Comparison of ENCODE assay signal across 8 cellular contexts in genomic region chrX:74383611-74384010, GRCh38. TPM values are rescaled to one million over a fixed set of nuclear protein-coding genes. Genes with fewer than 3 reads are reported as not detected.
DNase-seq lines count a peak whose midpoint lies in the region; ATAC-seq, FAIRE-seq and TF ChIP-seq lines count a peak whose summit lies in the region.

No MANE protein-coding gene starts in this region.

- FAIRE-seq in GM12891 (lab: Jason Lieb, UNC) = no peak

- DNase-seq in activated T-cell treated with anti-CD3 and anti-CD28 coated beads, Interleukin-2, amount 50 U/mL, for 48 hours = peak; percentile 29 to 36
- DNase-seq in activated T-cell treated with anti-CD3 and anti-CD28 coated beads, Interleukin-2, amount 50 U/mL, for 4 hours = no peak
- peak; percentile 29 for DNase-seq in MG63
- peak; percentile 8 for DNase-seq in germinal center (ENCODE audit: low spot score)
- peak; percentile 8 for DNase-seq in prostate gland (ENCODE audit: low spot score)
- DNase-seq in GM12891 (ENCODE audit: insufficient read length, low spot score) = no peak

- H3K4me1 Mint-ChIP-seq in activated T-cell treated with anti-CD3 and anti-CD28 coated beads, Interleukin-2, amount 50 U/mL, for 4 hours (ENCODE audit: low read depth) = no peaks in the 10 kb centered on the region

- intact Hi-C loops in prostate gland (cut with DNase I) = loop anchor here (5.0 kb wide), 2 partner anchors 154 to 1219 kb away; no protein-coding TSS in a partner anchor

- no peaks in the 10 kb centered on the region for H3K9me3 Mint-ChIP-seq in activated T-cell treated with anti-CD3 and anti-CD28 coated beads, Interleukin-2, amount 50 U/mL, for 4 hours

- H3K4me3 Mint-ChIP-seq in activated T-cell treated with anti-CD3 and anti-CD28 coated beads, Interleukin-2, amount 50 U/mL, for 4 hours = no peak overlapping the region

- H3K36me3 Mint-ChIP-seq in activated T-cell treated with anti-CD3 and anti-CD28 coated beads, Interleukin-2, amount 50 U/mL, for 4 hours (ENCODE audit: insufficient read depth) = no peaks in the 10 kb centered on the region

- TF ChIP-seq POLR2A in prostate gland (IDR thresholded peaks at IDR 0.05) = no peak
- no peak for TF ChIP-seq POLR2A in GM12891 (IDR thresholded peaks at IDR 0.05; ENCODE audit: low read depth, low read length)

- H3K27me3 Mint-ChIP-seq in activated T-cell treated with anti-CD3 and anti-CD28 coated beads, Interleukin-2, amount 50 U/mL, for 4 hours (ENCODE audit: low read depth) = peaks cover 7% of the 10 kb centered on the region

- H3K4me3 ChIP-seq in MG63 = no peak overlapping the region
- no peak overlapping the region for H3K4me3 ChIP-seq in WI38 (ENCODE audit: low read depth, low read length)
- H3K4me3 ChIP-seq in prostate gland = no peak overlapping the region

- 39% methylated on average over 2 of the region's 2 CpGs for WGBS in prostate gland

- H3K27ac ChIP-seq in prostate gland = no peak overlapping the region

- H3K36me3 ChIP-seq in MG63 (no peaks in the 10 kb centered on the region), prostate gland (no peaks in the 10 kb centered on the region)

- ATAC-seq in activated T-cell treated with anti-CD3 and anti-CD28 coated beads, Interleukin-2, amount 50 U/mL, for 4 hours = no peak
- ATAC-seq in HG02610 (IDR thresholded peaks at IDR 0.05; ENCODE audit: unreplicated experiment) = no peak

- H3K27me3 ChIP-seq in MG63 (no peaks in the 10 kb centered on the region), prostate gland (replicated peaks; ENCODE audit: insufficient read depth) (no peaks in the 10 kb centered on the region)

- peak; percentile 40 for TF ChIP-seq CTCF in WI38 (IDR thresholded peaks at IDR 0.05; ENCODE audit: low read depth, low read length)
- TF ChIP-seq CTCF in prostate gland (IDR thresholded peaks at IDR 0.05) = peak in 3 of 4 experiments; percentile 27 to 43 (median 42)

- no peaks in the 10 kb centered on the region for H3K4me1 ChIP-seq in prostate gland (replicated peaks)

- H3K9me3 ChIP-seq in MG63 = no peaks in the 10 kb centered on the region
- H3K9me3 ChIP-seq in prostate gland = no peaks in the 10 kb centered on the region

TF ChIP-seq in GM12891, 5 proteins besides CTCF, POLR2A, EP300 and RAD21:
- TF ChIP-seq SPI1 (IDR thresholded peaks at IDR 0.05; ENCODE audit: low read depth, low read length) = no peak
- no peak for TF ChIP-seq POU2F2 (IDR thresholded peaks at IDR 0.05; ENCODE audit: low read depth, low read length)
- no peak for TF ChIP-seq PAX5 (IDR thresholded peaks at IDR 0.05; ENCODE audit: insufficient read depth, low read length, severe bottlenecking)
- TF ChIP-seq POLR2AphosphoS5 (IDR thresholded peaks at IDR 0.05; ENCODE audit: low read depth, low read length) = no peak
- no peak for TF ChIP-seq TAF1 (IDR thresholded peaks at IDR 0.05; ENCODE audit: low read depth, low read length)
TF ChIP-seq in GM12891: peak in this region for 0.

RNA-seq across cellular contexts. Expression of gene SLC16A2, which starts 37.7 kb away (rescaled TPM):
- total RNA-seq in activated T-cell treated with anti-CD3 and anti-CD28 coated beads, Interleukin-2, amount 50 U/mL, for 4 hours = under 1 TPM; 0.33 to 0.63 (median 0.42) TPM
- total RNA-seq in MG63 (2014; rRNA removed; shearing (Covaris generic); ENCODE audit: low replicate concordance) = 2.0 and 6.2 TPM in 2 replicates
- 1 to 10 TPM; 8.7 to 9.3 TPM for total RNA-seq in prostate gland
- not detected for polyA plus RNA-seq in GM12891 (2012; ENCODE audit: low read depth, missing spikeins)

Comparison
In these comparisons a context has a peak if more than half of its experiments do, and no peak if none do; other contexts are left out.
1. DNase-seq: peak in activated T-cell treated with anti-CD3 and anti-CD28 coated beads, Interleukin-2, amount 50 U/mL, for 48 hours (2 of 2), MG63 (single experiment), germinal center (single experiment) and prostate gland (single experiment); none in activated T-cell treated with anti-CD3 and anti-CD28 coated beads, Interleukin-2, amount 50 U/mL, for 4 hours (single experiment) and GM12891 (single experiment).